ENCODE assay signal across 10 cellular contexts in genomic region chr13:39600766-39601165, GRCh38. TPM values are rescaled to one million over a fixed set of nuclear protein-coding genes. Genes with fewer than 3 reads are reported as not detected.
DNase-seq lines count a peak whose midpoint lies in the region; ATAC-seq and TF ChIP-seq lines count a peak whose summit lies in the region.
"Had no signal": no experiment of that assay in that cellular context is flagged by ENCODE, and none has a peak within 500 bp of the region (broad histone marks: within the 10 kb centered on the region; RNA-seq: fewer than 3 reads in every experiment).

No MANE protein-coding gene starts in this region.

- DNase-seq in CD4-positive, alpha-beta T cell: no peak
- no peak for DNase-seq in NOMO-1 (lab: John Stamatoyannopoulos, UW; ENCODE audit: unreplicated experiment in 2 of 2)
- no peak for DNase-seq in activated naive CD8-positive, alpha-beta T cell treated with anti-CD3 and anti-CD28 coated beads, Interleukin-2, amount 50 U/mL, for 24 hours
- DNase-seq: activated CD8-positive, alpha-beta memory T cell treated with anti-CD3 and anti-CD28 coated beads for 24 hours; effector CD4-positive, alpha-beta T cell had no signal

- TF ChIP-seq EP300 in gastroesophageal sphincter (IDR thresholded peaks at IDR 0.05): no peak

- no peak for TF ChIP-seq POLR2A in gastroesophageal sphincter (IDR thresholded peaks at IDR 0.05)

- H2AFZ ChIP-seq in OCI-LY3 (ENCODE audit: low read depth, low read length) (no peak overlapping the region), parathyroid adenoma (no peak overlapping the region)

- POLR2A ChIA-PET in CD4-positive, alpha-beta T cell (lab: Charles Lee): no interaction called here

- H3K9ac ChIP-seq in OCI-LY3 (ENCODE audit: low read length) (no peak overlapping the region), parathyroid adenoma (no peak overlapping the region)

- TF ChIP-seq CTCF in CD4-positive, alpha-beta T cell (IDR thresholded peaks at IDR 0.05): no peak
- 0 out of 2 replicates have a peak, but pooled peaks have one; percentile 11 for TF ChIP-seq CTCF in OCI-LY3 (IDR thresholded peaks at IDR 0.05; ENCODE audit: low read depth, low read length)
- peak in 1 of 4 experiments; percentile 31 for TF ChIP-seq CTCF in gastroesophageal sphincter (IDR thresholded peaks at IDR 0.05)
- no peak for TF ChIP-seq CTCF in parathyroid adenoma (IDR thresholded peaks at IDR 0.05)

- H3K27me3 Mint-ChIP-seq in CD4-positive, alpha-beta T cell: peaks cover 69% of the 10 kb centered on the region
- peaks cover 52% of the 10 kb centered on the region for H3K27me3 Mint-ChIP-seq in activated naive CD8-positive, alpha-beta T cell treated with anti-CD3 and anti-CD28 coated beads, Interleukin-2, amount 50 U/mL, for 24 hours

- intact Hi-C loops in CD4-positive, alpha-beta T cell (cut with DNase I, micrococcal nuclease): no loop called here

- peak overlapping the region; percentile 30 for H3K4me3 Mint-ChIP-seq in CD4-positive, alpha-beta T cell
- no peak overlapping the region for H3K4me3 Mint-ChIP-seq in activated naive CD8-positive, alpha-beta T cell treated with anti-CD3 and anti-CD28 coated beads, Interleukin-2, amount 50 U/mL, for 24 hours

- no peaks in the 10 kb centered on the region for H3K9me3 Mint-ChIP-seq in CD4-positive, alpha-beta T cell
- H3K9me3 Mint-ChIP-seq in activated naive CD8-positive, alpha-beta T cell treated with anti-CD3 and anti-CD28 coated beads, Interleukin-2, amount 50 U/mL, for 24 hours: no peaks in the 10 kb centered on the region

- ATAC-seq in CD4-positive, alpha-beta T cell (ENCODE audit: poor library complexity): no peak
- ATAC-seq in gastroesophageal sphincter (no peak), HG03108 (IDR thresholded peaks at IDR 0.05; ENCODE audit: unreplicated experiment) (no peak), GM19452 (IDR thresholded peaks at IDR 0.05; ENCODE audit: unreplicated experiment) (no peak)
- no peak for ATAC-seq in activated naive CD8-positive, alpha-beta T cell treated with anti-CD3 and anti-CD28 coated beads, Interleukin-2, amount 50 U/mL, for 24 hours

- H3K79me2 ChIP-seq in OCI-LY3 (ENCODE audit: low read length) (peaks cover 48% of the 10 kb centered on the region), parathyroid adenoma (no peaks in the 10 kb centered on the region)

- H3K36me3 ChIP-seq in OCI-LY3 (replicated peaks; ENCODE audit: low read depth, low read length) (peaks cover 21% of the 10 kb centered on the region), gastroesophageal sphincter (peaks cover 0 to under 1% of the 10 kb centered on the region in 2 donors), parathyroid adenoma (ENCODE audit: control insufficient read depth, insufficient read depth, low read length) (no peaks in the 10 kb centered on the region)

- H3K27me3 ChIP-seq in CD4-positive, alpha-beta T cell (ENCODE audit: control insufficient read depth, insufficient read depth, low read length): peaks cover 42% of the 10 kb centered on the region
- H3K27me3 ChIP-seq in OCI-LY3 (ENCODE audit: low read depth, low read length): no peaks in the 10 kb centered on the region
- no peaks in the 10 kb centered on the region for H3K27me3 ChIP-seq in gastroesophageal sphincter
- no peaks in the 10 kb centered on the region for H3K27me3 ChIP-seq in parathyroid adenoma (ENCODE audit: control insufficient read depth, insufficient read depth, low read length)

- H3K4me3 ChIP-seq in OCI-LY3 (ENCODE audit: low read length) (no peak overlapping the region), gastroesophageal sphincter (peak overlapping the region; percentile 29 to 87), parathyroid adenoma (ENCODE audit: low read depth, low read length) (no peak overlapping the region)

- peaks cover 14% of the 10 kb centered on the region for H3K4me1 Mint-ChIP-seq in CD4-positive, alpha-beta T cell (ENCODE audit: low read depth)
- peaks cover 14% of the 10 kb centered on the region for H3K4me1 Mint-ChIP-seq in activated naive CD8-positive, alpha-beta T cell treated with anti-CD3 and anti-CD28 coated beads, Interleukin-2, amount 50 U/mL, for 24 hours

- no peak overlapping the region for H3K27ac Mint-ChIP-seq in CD4-positive, alpha-beta T cell
- H3K27ac Mint-ChIP-seq in activated naive CD8-positive, alpha-beta T cell treated with anti-CD3 and anti-CD28 coated beads, Interleukin-2, amount 50 U/mL, for 24 hours: no peak overlapping the region

- H3K36me3 Mint-ChIP-seq in CD4-positive, alpha-beta T cell (ENCODE audit: low read depth): no peaks in the 10 kb centered on the region
- no peaks in the 10 kb centered on the region for H3K36me3 Mint-ChIP-seq in activated naive CD8-positive, alpha-beta T cell treated with anti-CD3 and anti-CD28 coated beads, Interleukin-2, amount 50 U/mL, for 24 hours (ENCODE audit: low read depth)

- H3K27ac ChIP-seq in CD4-positive, alpha-beta T cell (ENCODE audit: low read depth, low read length): no peak overlapping the region
- no peak overlapping the region for H3K27ac ChIP-seq in OCI-LY3 (ENCODE audit: low read length)
- H3K27ac ChIP-seq in gastroesophageal sphincter: peak overlapping the region in 2 of 4 donors; percentile 33 to 91
- H3K27ac ChIP-seq in parathyroid adenoma: no peak overlapping the region

- H3K4me1 ChIP-seq in OCI-LY3 (ENCODE audit: low read length): peaks cover 49% of the 10 kb centered on the region
- H3K4me1 ChIP-seq in gastroesophageal sphincter: peaks cover 0 to 76% (median 6%) of the 10 kb centered on the region in 3 donors
- H3K4me1 ChIP-seq in parathyroid adenoma: no peaks in the 10 kb centered on the region

- H4K20me1 ChIP-seq in OCI-LY3 (ENCODE audit: insufficient read depth, low read length): 0 out of 2 replicates have a peak, but pooled peaks cover 4% of the 10 kb centered on the region

- CTCF ChIA-PET in CD4-positive, alpha-beta T cell (lab: Charles Lee): interaction anchor here (0.5 kb wide), 1 partner anchor 34 kb away, joined by 3 read pairs; no protein-coding TSS in a partner anchor

- WGBS in gastroesophageal sphincter (ENCODE audit: low coverage in 1 of 2), 2 donors: 58% methylated on average over 4 of the region's 9 CpGs; no CpG with 5 or more reads in 1 of the 2 donors

- no peaks in the 10 kb centered on the region for H3K9me3 ChIP-seq in CD4-positive, alpha-beta T cell (ENCODE audit: control insufficient read depth, low read length)
- H3K9me3 ChIP-seq in OCI-LY3 (ENCODE audit: insufficient read depth, low read length) (no peaks in the 10 kb centered on the region), gastroesophageal sphincter (no peaks in the 10 kb centered on the region), parathyroid adenoma (ENCODE audit: control insufficient read depth, low read length) (no peaks in the 10 kb centered on the region)

- H3K4me2 ChIP-seq in OCI-LY3 (ENCODE audit: low read length): 0 out of 2 replicates have a peak overlapping the region, but pooled peaks have one; percentile 91
- peak overlapping the region; percentile 8 for H3K4me2 ChIP-seq in parathyroid adenoma (ENCODE audit: low read length)

RNA-seq across cellular contexts. Expression of gene LHFPL6, which starts 2.2 kb away (rescaled TPM):
- total RNA-seq in CD4-positive, alpha-beta T cell: not detected
- total RNA-seq in gastroesophageal sphincter: 10 to 100 TPM; 40.2 to 77.5 (median 66.6) TPM

RNA-seq across cellular contexts. Expression of gene COG6, which starts 54.7 kb away (rescaled TPM):
- total RNA-seq in CD4-positive, alpha-beta T cell: 10 to 100 TPM; 13.8 to 16.0 TPM
- 10 to 100 TPM; 10.5 to 23.2 (median 13.0) TPM for total RNA-seq in gastroesophageal sphincter

Comparison
In these comparisons a context has a peak if more than half of its experiments do, and no peak if none do; other contexts are left out.
1. H3K4me3 ChIP-seq: peak in gastroesophageal sphincter (2 of 2); none in OCI-LY3 (single experiment) and parathyroid adenoma (single experiment).
2. RNA of gene LHFPL6, which starts 2.2 kb away (total RNA-seq): 40.2 to 77.5 TPM in gastroesophageal sphincter; not detected in CD4-positive, alpha-beta T cell; every median in the first group is over 10 times any median in the second.